In genomic region chrX:68686684-68687045, GRCh38 we compare ENCODE assay signal across 9 cellular contexts. TPM values are rescaled to one million over a fixed set of nuclear protein-coding genes. Genes with fewer than 3 reads are reported as not detected.
DNase-seq lines count a peak whose midpoint lies in the region; ATAC-seq and TF ChIP-seq lines count a peak whose summit lies in the region.
"Had no signal": no experiment of that assay in that cellular context is flagged by ENCODE, and none has a peak within 500 bp of the region (broad histone marks: within the 10 kb centered on the region; RNA-seq: fewer than 3 reads in every experiment).

No MANE protein-coding gene starts in this region.

- H3K36me3 ChIP-seq in ovary = no peaks in the 10 kb centered on the region

- no peak for TF ChIP-seq CTCF in epithelial cell of proximal tubule (conservative IDR thresholded peaks at IDR 0.05; ENCODE audit: low read depth, low read length)
- TF ChIP-seq CTCF in ovary (IDR thresholded peaks at IDR 0.05) = no peak

- H3K4me1 ChIP-seq in ovary (ENCODE audit: insufficient read depth) = no peaks in the 10 kb centered on the region

- intact Hi-C loops in ovary (cut with DNase I) = no loop called here

- ATAC-seq in GM19467 (IDR thresholded peaks at IDR 0.05; ENCODE audit: unreplicated experiment) (no peak), GM21390 (IDR thresholded peaks at IDR 0.05; ENCODE audit: unreplicated experiment) (no peak)

- H3K9me3 ChIP-seq in ovary = no peaks in the 10 kb centered on the region

- TF ChIP-seq POLR2A in ovary (IDR thresholded peaks at IDR 0.05) = no peak

- H3K27ac ChIP-seq in ovary = no peak overlapping the region
- H3K27ac ChIP-seq: VCaP had no signal

- DNase-seq in EL (peak; percentile 28), OCI-M2 (lab: John Stamatoyannopoulos, UW; ENCODE audit: unreplicated experiment) (peak; percentile 55), epithelial cell of proximal tubule (ENCODE audit: low read depth) (no peak), ovary (peak in 3 of 5 donors; percentile 18 to 40 (median 20)), COLO829 (ENCODE audit: low spot score) (no peak), NK-92 (lab: John Stamatoyannopoulos, UW; ENCODE audit: unreplicated experiment) (no peak)

- H3K4me3 ChIP-seq in epithelial cell of proximal tubule (ENCODE audit: low read depth, low read length) = peak overlapping the region; percentile 36
- H3K4me3 ChIP-seq in ovary = peak overlapping the region; percentile 29

- TF ChIP-seq EP300 in ovary (IDR thresholded peaks at IDR 0.05) = no peak

- no peaks in the 10 kb centered on the region for H3K27me3 ChIP-seq in ovary

- WGBS in ovary, 3 donors = 28 to 39% (median 30%) methylated on average over 11 of the region's 11 CpGs

RNA-seq across cellular contexts. Expression of gene STARD8, which starts 39.2 kb away (rescaled TPM):
- 7.7 and 9.5 TPM in 2 replicates for total RNA-seq in epithelial cell of proximal tubule
- total RNA-seq in ovary = 1 to 10 TPM; 2.3 to 7.8 (median 6.2) TPM
- 1 to 10 TPM; 3.6 to 4.6 TPM for polyA plus RNA-seq in ovary

Comparison
In these comparisons a context has a peak if more than half of its experiments do, and no peak if none do; other contexts are left out.
1. DNase-seq: peak in EL (single experiment), OCI-M2 (single experiment) and ovary (3 of 5); none in epithelial cell of proximal tubule (single experiment), COLO829 (single experiment) and NK-92 (single experiment).